ENCODE assay signal across 12 cellular contexts in genomic region chr12:53062011-53062961, GRCh38. TPM values are rescaled to one million over a fixed set of nuclear protein-coding genes. Genes with fewer than 3 reads are reported as not detected.
DNase-seq lines count a peak whose midpoint lies in the region; ATAC-seq and TF ChIP-seq lines count a peak whose summit lies in the region.
"Had no signal": no experiment of that assay in that cellular context is flagged by ENCODE, and none has a peak within 500 bp of the region (broad histone marks: within the 10 kb centered on the region; RNA-seq: fewer than 3 reads in every experiment).

No MANE protein-coding gene starts in this region.

- peak overlapping the region; percentile 82 to 86 for H3K27ac ChIP-seq in uterus

- TF ChIP-seq POLR2A in uterus (IDR thresholded peaks at IDR 0.05): no peak

- no peaks in the 10 kb centered on the region for H3K27me3 Mint-ChIP-seq in activated T-helper 2 cell treated with anti-CD3 and anti-CD28 coated beads, Interferon-gamma antibody, Interleukin-2, Interleukin-4, amounts not matched to agents 10 μg/mL and 5 μg/mL and 100 μg/mL, durations not matched to agents 14 hours and 24 hours and 36 hours (ENCODE audit: low read depth)

- ATAC-seq in left cardiac atrium (no peak), omental fat pad (ENCODE audit: low FRiP score) (no peak)

- H3K27ac Mint-ChIP-seq in activated T-helper 2 cell treated with anti-CD3 and anti-CD28 coated beads, Interferon-gamma antibody, Interleukin-2, Interleukin-4, amounts not matched to agents 10 μg/mL and 5 μg/mL and 100 μg/mL, durations not matched to agents 14 hours and 24 hours and 36 hours: no peak overlapping the region
- H3K27ac Mint-ChIP-seq: T-helper 1 cell treated with Interleukin-12 subunit alpha and Interleukin-12 subunit beta and Interleukin-4 antibody, amounts not matched to agents 30 μg/mL and 1 μg/mL, for 36 hours had no signal

- no peak overlapping the region for H3K4me3 ChIP-seq in uterus
- H3K4me3 ChIP-seq in MG63: no peak overlapping the region

- H3K36me3 ChIP-seq in uterus (no peaks in the 10 kb centered on the region), MG63 (peaks cover 38% of the 10 kb centered on the region)

- H3K27me3 ChIP-seq in uterus: no peaks in the 10 kb centered on the region
- no peaks in the 10 kb centered on the region for H3K27me3 ChIP-seq in MG63

- TF ChIP-seq CTCF in omental fat pad (IDR thresholded peaks at IDR 0.05) (no peak), uterus (IDR thresholded peaks at IDR 0.05) (no peak)

- no peaks in the 10 kb centered on the region for H3K9me3 ChIP-seq in uterus
- H3K9me3 ChIP-seq in MG63: no peaks in the 10 kb centered on the region

- peaks cover 31% of the 10 kb centered on the region for H3K36me3 Mint-ChIP-seq in activated T-helper 2 cell treated with anti-CD3 and anti-CD28 coated beads, Interferon-gamma antibody, Interleukin-2, Interleukin-4, amounts not matched to agents 10 μg/mL and 5 μg/mL and 100 μg/mL, durations not matched to agents 14 hours and 24 hours and 36 hours (ENCODE audit: low read depth)

- H3K4me3 Mint-ChIP-seq in activated T-helper 2 cell treated with anti-CD3 and anti-CD28 coated beads, Interferon-gamma antibody, Interleukin-2, Interleukin-4, amounts not matched to agents 10 μg/mL and 5 μg/mL and 100 μg/mL, durations not matched to agents 14 hours and 24 hours and 36 hours (ENCODE audit: low read depth): no peak overlapping the region
- H3K4me3 Mint-ChIP-seq: T-helper 1 cell treated with Interleukin-12 subunit alpha and Interleukin-12 subunit beta and Interleukin-4 antibody, amounts not matched to agents 30 μg/mL and 1 μg/mL, for 36 hours had no signal

- peaks cover 3% of the 10 kb centered on the region for H3K4me1 Mint-ChIP-seq in activated T-helper 2 cell treated with anti-CD3 and anti-CD28 coated beads, Interferon-gamma antibody, Interleukin-2, Interleukin-4, amounts not matched to agents 10 μg/mL and 5 μg/mL and 100 μg/mL, durations not matched to agents 14 hours and 24 hours and 36 hours (ENCODE audit: low read depth)

- no peaks in the 10 kb centered on the region for H3K9me3 Mint-ChIP-seq in activated T-helper 2 cell treated with anti-CD3 and anti-CD28 coated beads, Interferon-gamma antibody, Interleukin-2, Interleukin-4, amounts not matched to agents 10 μg/mL and 5 μg/mL and 100 μg/mL, durations not matched to agents 14 hours and 24 hours and 36 hours
- H3K9me3 Mint-ChIP-seq: T-helper 1 cell treated with Interleukin-12 subunit alpha and Interleukin-12 subunit beta and Interleukin-4 antibody, amounts not matched to agents 30 μg/mL and 1 μg/mL, for 36 hours had no signal

- DNase-seq in cardiac septum (ENCODE audit: low spot score) (peak; percentile 70), left cardiac atrium (no peak), epidermal melanocyte (ENCODE audit: insufficient read length, low spot score) (peak; percentile 4), omental fat pad (ENCODE audit: low spot score) (peak; percentile 20), uterus (peak in 1 of 2 donors; percentile 24), C1 segment of cervical spinal cord (lab: John Stamatoyannopoulos, UW) (no peak), MG63 (no peak)
- no peak for DNase-seq in activated T-helper 2 cell treated with anti-CD3 and anti-CD28 coated beads, Interferon-gamma antibody, Interleukin-2, Interleukin-4, amounts not matched to agents 10 μg/mL and 5 μg/mL and 100 μg/mL, durations not matched to agents 14 hours and 24 hours and 36 hours (ENCODE audit: low spot score)
- DNase-seq: NCI-H1694 treated with DMSO at 0.1 percent for 48 hours; NK-92 treated with Interleukin-12 subunit alpha and Interleukin-12 subunit beta, amount 100 ng/mL, for 24 hours; stimulated activated naive CD4-positive, alpha-beta T cell had no signal

- intact Hi-C loops in cardiac septum (cut with DNase I): no loop called here
- intact Hi-C loops in left cardiac atrium (cut with DNase I): loop anchor here in 1 of 2 donors (10.0 kb wide), 1 partner anchor 233 kb away; the partner anchor contains the start of genes MYG1 and PFDN5
- intact Hi-C loops in uterus (cut with DNase I; ENCODE audit: low total_unique reads): loop anchor here (10.0 kb wide), 1 partner anchor 133 kb away; no protein-coding TSS in a partner anchor
- intact Hi-C loops in activated T-helper 2 cell treated with anti-CD3 and anti-CD28 coated beads, Interferon-gamma antibody, Interleukin-2, Interleukin-4, amounts not matched to agents 10 μg/mL and 5 μg/mL and 100 μg/mL, durations not matched to agents 14 hours and 24 hours and 36 hours (cut with micrococcal nuclease): no loop called here

- peaks cover 0 to 27% of the 10 kb centered on the region in 2 donors for H3K4me1 ChIP-seq in uterus

RNA-seq across cellular contexts. Expression of gene TNS2, which starts 12.4 kb away (rescaled TPM):
- 99.3 TPM for total RNA-seq in cardiac septum
- total RNA-seq in left cardiac atrium: 100 to 1,000 TPM; 108 to 122 TPM
- 100 to 1,000 TPM in 3 of 4 donors, 10 to 100 TPM in 1; 97.7 to 444 (median 154) TPM for total RNA-seq in omental fat pad
- 100 to 1,000 TPM in 2 of 4 donors, 10 to 100 TPM in 2; 64.0 to 394 (median 112) TPM for total RNA-seq in uterus
- 2.1 and 4.7 TPM in 2 replicates for total RNA-seq in activated T-helper 2 cell treated with anti-CD3 and anti-CD28 coated beads, Interferon-gamma antibody, Interleukin-2, Interleukin-4, amounts not matched to agents 10 μg/mL and 5 μg/mL and 100 μg/mL, durations not matched to agents 14 hours and 24 hours and 36 hours
- total RNA-seq in MG63 (2014; rRNA removed; shearing (Covaris generic); ENCODE audit: low replicate concordance): 10.8 and 12.4 TPM in 2 replicates

RNA-seq across cellular contexts. Expression of gene SPRYD3, which starts 16.9 kb away (rescaled TPM):
- total RNA-seq in cardiac septum (63.5 TPM), left cardiac atrium (10 to 100 TPM; 34.3 to 51.3 TPM), omental fat pad (10 to 100 TPM; 31.5 to 42.3 (median 36.3) TPM), uterus (10 to 100 TPM; 15.9 to 75.5 (median 28.9) TPM)
- total RNA-seq in activated T-helper 2 cell treated with anti-CD3 and anti-CD28 coated beads, Interferon-gamma antibody, Interleukin-2, Interleukin-4, amounts not matched to agents 10 μg/mL and 5 μg/mL and 100 μg/mL, durations not matched to agents 14 hours and 24 hours and 36 hours: 35.1 and 36.2 TPM in 2 replicates
- 22.1 and 23.9 TPM in 2 replicates for total RNA-seq in MG63 (2014; rRNA removed; shearing (Covaris generic); ENCODE audit: low replicate concordance)

RNA-seq across cellular contexts. Expression of gene IGFBP6, which starts 35.2 kb away (rescaled TPM):
- total RNA-seq in cardiac septum (42.3 TPM), left cardiac atrium (100 to 1,000 TPM; 134 to 139 TPM), omental fat pad (100 to 1,000 TPM; 246 to 902 (median 719) TPM), uterus (100 to 1,000 TPM in 3 of 4 donors, 10 to 100 TPM in 1; 48.7 to 762 (median 252) TPM)
- total RNA-seq in activated T-helper 2 cell treated with anti-CD3 and anti-CD28 coated beads, Interferon-gamma antibody, Interleukin-2, Interleukin-4, amounts not matched to agents 10 μg/mL and 5 μg/mL and 100 μg/mL, durations not matched to agents 14 hours and 24 hours and 36 hours: 0.46 TPM in 1 of 2 replicates, not detected in the other
- total RNA-seq in MG63 (2014; rRNA removed; shearing (Covaris generic); ENCODE audit: low replicate concordance): 37.5 and 66.3 TPM in 2 replicates

RNA-seq across cellular contexts. Expression of gene SOAT2, which starts 41.0 kb away (rescaled TPM):
- total RNA-seq in cardiac septum: not detected
- total RNA-seq in left cardiac atrium: not detected
- total RNA-seq in omental fat pad: not detected
- under 1 TPM in 1 of 4 donors, not detected in 3; 0.82 TPM for total RNA-seq in uterus
- total RNA-seq in activated T-helper 2 cell treated with anti-CD3 and anti-CD28 coated beads, Interferon-gamma antibody, Interleukin-2, Interleukin-4, amounts not matched to agents 10 μg/mL and 5 μg/mL and 100 μg/mL, durations not matched to agents 14 hours and 24 hours and 36 hours: not detected in 2 replicates
- not detected in 2 replicates for total RNA-seq in MG63 (2014; rRNA removed; shearing (Covaris generic); ENCODE audit: low replicate concordance)

RNA-seq across cellular contexts. Expression of gene EIF4B, which starts 56.0 kb away (rescaled TPM):
- total RNA-seq in cardiac septum (324 TPM), left cardiac atrium (100 to 1,000 TPM; 332 to 341 TPM), omental fat pad (100 to 1,000 TPM; 449 to 633 (median 553) TPM), uterus (1,000 to 10,000 TPM in 1 of 4 donors, 100 to 1,000 TPM in 3; 388 to 1,076 (median 585) TPM)
- total RNA-seq in activated T-helper 2 cell treated with anti-CD3 and anti-CD28 coated beads, Interferon-gamma antibody, Interleukin-2, Interleukin-4, amounts not matched to agents 10 μg/mL and 5 μg/mL and 100 μg/mL, durations not matched to agents 14 hours and 24 hours and 36 hours: 474 and 503 TPM in 2 replicates
- total RNA-seq in MG63 (2014; rRNA removed; shearing (Covaris generic); ENCODE audit: low replicate concordance): 684 and 692 TPM in 2 replicates

Comparison
In these comparisons a context has a peak if more than half of its experiments do, and no peak if none do; other contexts are left out.
1. DNase-seq: peak in cardiac septum (single experiment), epidermal melanocyte (single experiment) and omental fat pad (single experiment); none in left cardiac atrium (single experiment), activated T-helper 2 cell treated with anti-CD3 and anti-CD28 coated beads, Interferon-gamma antibody, Interleukin-2, Interleukin-4, amounts not matched to agents 10 μg/mL and 5 μg/mL and 100 μg/mL, durations not matched to agents 14 hours and 24 hours and 36 hours (single experiment), C1 segment of cervical spinal cord (0 of 14) and MG63 (single experiment).
2. RNA of gene IGFBP6, which starts 35.2 kb away (total RNA-seq): 246 to 902 TPM in omental fat pad, 48.7 to 762 TPM in uterus, 134 to 139 TPM in left cardiac atrium, 37.5 to 66.3 TPM in MG63 and 42.3 TPM in cardiac septum (single experiment); 0.46 TPM in activated T-helper 2 cell treated with anti-CD3 and anti-CD28 coated beads, Interferon-gamma antibody, Interleukin-2, Interleukin-4, amounts not matched to agents 10 μg/mL and 5 μg/mL and 100 μg/mL, durations not matched to agents 14 hours and 24 hours and 36 hours; every median in the first group is over 10 times any median in the second.